Comparison of ENCODE assay signal across 8 cellular contexts in the genomic region with DNA sequence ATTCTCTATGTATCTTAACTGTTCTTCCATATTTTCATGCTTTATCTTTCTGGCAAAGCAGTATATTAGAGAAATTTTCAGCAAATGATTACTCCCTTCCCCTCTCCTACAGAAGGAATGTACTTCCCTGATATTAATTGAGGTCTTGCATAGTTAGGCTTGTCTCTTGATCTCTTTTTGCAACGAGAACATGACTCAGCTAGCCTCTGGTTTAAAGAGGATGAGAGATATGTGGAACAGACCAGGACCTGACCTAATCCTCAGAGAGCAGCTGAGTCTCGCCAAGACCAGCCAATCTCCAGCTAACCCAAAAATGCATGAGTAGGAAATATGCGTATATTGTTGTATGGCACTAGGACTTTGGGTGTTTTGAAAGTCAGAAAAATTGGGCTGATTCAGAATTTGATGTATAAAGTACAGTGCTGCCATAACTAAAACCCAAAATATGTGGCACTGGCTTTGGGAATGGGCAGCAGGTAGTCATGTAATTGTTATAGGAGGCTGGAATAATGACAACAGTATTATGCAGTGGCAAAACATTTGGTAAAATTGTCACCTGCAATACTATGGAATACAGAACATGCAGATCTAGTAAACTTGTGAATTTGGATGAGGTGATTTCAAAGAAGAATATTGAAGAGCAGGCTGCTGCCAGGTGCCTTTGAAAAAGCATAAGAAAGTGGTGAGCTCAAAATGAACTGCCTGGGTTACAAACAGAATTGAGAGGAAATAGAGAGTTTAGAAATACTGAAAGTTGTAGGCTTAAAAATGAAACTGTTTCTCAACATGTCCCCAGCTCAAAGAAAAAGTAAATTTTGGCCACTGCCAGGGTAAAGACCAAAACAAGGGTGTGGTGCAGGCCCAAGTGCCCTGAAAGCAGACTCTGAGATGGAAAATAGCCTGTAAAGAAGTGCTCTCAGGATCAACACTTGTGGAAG. TPM values are rescaled to one million over a fixed set of nuclear protein-coding genes. Genes with fewer than 3 reads are reported as not detected.
DNase-seq lines count a peak whose midpoint lies in the region; ATAC-seq, FAIRE-seq and TF ChIP-seq lines count a peak whose summit lies in the region.

No MANE protein-coding gene starts in this region.

- H3K4me1 ChIP-seq in astrocyte (ENCODE audit: insufficient read depth, low read length), result no peaks in the 10 kb centered on the region

- CTCF ChIA-PET in CD4-positive, alpha-beta T cell (lab: Charles Lee), result interaction anchor here (1.1 to 1.2 kb wide), 2 partner anchors 9 to 14 kb away, joined by 3 read pairs; no protein-coding TSS in a partner anchor

- H3K4me2 ChIP-seq in astrocyte (ENCODE audit: low read length), result no peak overlapping the region

- FAIRE-seq in astrocyte (lab: Jason Lieb, UNC), result no peak

- DNase-seq in CD4-positive, alpha-beta T cell, result no peak
- DNase-seq in astrocyte (ENCODE audit: low read depth) (peak; percentile 52), chondrocyte (ENCODE audit: low spot score) (no peak), DMS79 treated with DMSO at 0.1 percent for 48 hours (lab: John Stamatoyannopoulos, UW) (no peak), NCI-H2107 treated with DMSO at 0.1 percent for 48 hours (lab: John Stamatoyannopoulos, UW; ENCODE audit: unreplicated experiment) (no peak)
- no peak for DNase-seq in stimulated activated CD4-positive, alpha-beta T cell treated with anti-CD3 and anti-CD28 coated beads, Interleukin-1b, Interleukin-23, amount 100 ng/mL, for 48 hours

- H2AFZ ChIP-seq in astrocyte (ENCODE audit: low read depth, low read length), result no peak overlapping the region

- H4K20me1 ChIP-seq in astrocyte (ENCODE audit: insufficient read depth, low read length), result no peaks in the 10 kb centered on the region

- no peaks in the 10 kb centered on the region for H3K27me3 Mint-ChIP-seq in CD4-positive, alpha-beta T cell
- H3K27me3 Mint-ChIP-seq in astrocyte (ENCODE audit: low read depth, unreplicated experiment) (no peaks in the 10 kb centered on the region), chondrocyte (ENCODE audit: low read depth) (no peaks in the 10 kb centered on the region)

- no peaks in the 10 kb centered on the region for H3K36me3 ChIP-seq in astrocyte (ENCODE audit: insufficient read depth, low read length)

- no peaks in the 10 kb centered on the region for H3K9me3 ChIP-seq in CD4-positive, alpha-beta T cell (ENCODE audit: control insufficient read depth, low read length)
- no peaks in the 10 kb centered on the region for H3K9me3 ChIP-seq in astrocyte (ENCODE audit: insufficient read depth, low read depth, low read length)

- intact Hi-C loops in CD4-positive, alpha-beta T cell (cut with DNase I, micrococcal nuclease), result no loop called here

- H3K27ac Mint-ChIP-seq in CD4-positive, alpha-beta T cell, result peak overlapping the region; percentile 84
- peak overlapping the region; percentile 11 for H3K27ac Mint-ChIP-seq in astrocyte (ENCODE audit: unreplicated experiment)
- H3K27ac Mint-ChIP-seq in chondrocyte (ENCODE audit: unreplicated experiment), result no peak overlapping the region

- no peak overlapping the region for H3K4me3 ChIP-seq in astrocyte (ENCODE audit: insufficient read depth, low read depth, low read length)

- H3K9me3 Mint-ChIP-seq in CD4-positive, alpha-beta T cell, result no peaks in the 10 kb centered on the region
- H3K9me3 Mint-ChIP-seq in astrocyte (ENCODE audit: unreplicated experiment) (no peaks in the 10 kb centered on the region), chondrocyte (ENCODE audit: low read depth) (peaks cover 5% of the 10 kb centered on the region)

- H3K27ac ChIP-seq in CD4-positive, alpha-beta T cell (ENCODE audit: low read depth, low read length), result no peak overlapping the region
- no peak overlapping the region for H3K27ac ChIP-seq in astrocyte (ENCODE audit: low read depth, low read length)

- peak; percentile 14 for ATAC-seq in CD4-positive, alpha-beta T cell (ENCODE audit: poor library complexity)
- ATAC-seq in GM19395 (IDR thresholded peaks at IDR 0.05; ENCODE audit: unreplicated experiment) (peak; percentile 99), HG03354 (IDR thresholded peaks at IDR 0.05; ENCODE audit: poor library complexity, severe bottlenecking, unreplicated experiment) (peak; percentile 87)

- POLR2A ChIA-PET in CD4-positive, alpha-beta T cell (lab: Charles Lee), result interaction anchor here (0.9 to 2.0 kb wide), 5 partner anchors 9 to 352 kb away, joined by 3 to 16 read pairs (median 3); partner anchors contain the start of gene USP15

- no peak overlapping the region for H3K9ac ChIP-seq in astrocyte (ENCODE audit: low read length)

- no peaks in the 10 kb centered on the region for H3K79me2 ChIP-seq in astrocyte (ENCODE audit: insufficient read depth, low read length)

- no peak for TF ChIP-seq CTCF in CD4-positive, alpha-beta T cell (IDR thresholded peaks at IDR 0.05)
- TF ChIP-seq CTCF in astrocyte (IDR thresholded peaks at IDR 0.05; ENCODE audit: insufficient read depth, low read depth, low read length) (no peak), chondrocyte (IDR thresholded peaks at IDR 0.05) (no peak)

- H3K27me3 ChIP-seq in CD4-positive, alpha-beta T cell (ENCODE audit: control insufficient read depth, insufficient read depth, low read length), result no peaks in the 10 kb centered on the region
- H3K27me3 ChIP-seq in astrocyte (ENCODE audit: insufficient read depth, low read length), result no peaks in the 10 kb centered on the region

- peaks cover 36% of the 10 kb centered on the region for H3K4me1 Mint-ChIP-seq in CD4-positive, alpha-beta T cell (ENCODE audit: low read depth)
- peaks cover 14% of the 10 kb centered on the region for H3K4me1 Mint-ChIP-seq in astrocyte (ENCODE audit: low read depth, unreplicated experiment)
- H3K4me1 Mint-ChIP-seq in chondrocyte (ENCODE audit: low read depth), result no peaks in the 10 kb centered on the region

- H3K36me3 Mint-ChIP-seq in CD4-positive, alpha-beta T cell (ENCODE audit: low read depth), result peaks cover 8% of the 10 kb centered on the region
- H3K36me3 Mint-ChIP-seq in astrocyte (ENCODE audit: low read depth, unreplicated experiment) (peaks cover 3% of the 10 kb centered on the region), chondrocyte (ENCODE audit: low read depth) (no peaks in the 10 kb centered on the region)

- peak overlapping the region; percentile 51 for H3K4me3 Mint-ChIP-seq in CD4-positive, alpha-beta T cell
- H3K4me3 Mint-ChIP-seq in astrocyte (ENCODE audit: unreplicated experiment) (no peak overlapping the region), chondrocyte (ENCODE audit: unreplicated experiment) (no peak overlapping the region)

RNA-seq across cellular contexts. Expression of gene USP15, which starts 9.3 kb away (rescaled TPM):
- total RNA-seq in CD4-positive, alpha-beta T cell, result 100 to 1,000 TPM; 212 to 218 TPM
- total RNA-seq in astrocyte, result 68.5 and 81.9 TPM in 2 replicates
- total RNA-seq in chondrocyte, result 48.2 to 50.7 TPM (median 49.1 TPM) in 3 replicates

Comparison
In these comparisons a context has a peak if more than half of its experiments do, and no peak if none do; other contexts are left out.
1. ATAC-seq: peak in every context shown above with its lines; median percentile 99 in GM19395; 87 in HG03354; 14 in CD4-positive, alpha-beta T cell.